Comparison of ENCODE assay signal across 17 cellular contexts in genomic region chr5:36661446-36662220, GRCh38. TPM values are rescaled to one million over a fixed set of nuclear protein-coding genes. Genes with fewer than 3 reads are reported as not detected.
"Had no signal": no experiment of that assay in that cellular context is flagged by ENCODE, and none has a peak within 500 bp of the region (broad histone marks: within the 10 kb centered on the region; RNA-seq: fewer than 3 reads in every experiment).

No MANE protein-coding gene starts in this region.

- H3K27ac ChIP-seq: left ventricle myocardium inferior, right lobe of liver, suprapubic skin had no signal

- H3K36me3 ChIP-seq: left ventricle myocardium inferior, right lobe of liver, suprapubic skin had no signal

- ATAC-seq: activated CD8-positive, alpha-beta T cell treated with anti-CD3 and anti-CD28 coated beads, Interleukin-2, amount 10 ng/mL, durations not matched to agents 7 days and 5 days; activated T-cell treated with anti-CD3 and anti-CD28 coated beads, Interleukin-2, amount 50 U/mL, for 72 hours; esophagus mucosa; natural killer cell treated with Interleukin-12 subunit alpha and Interleukin-12 subunit beta and Interleukin-15 and Interleukin-18, amount 100 ng/mL, for 72 hours; right lobe of liver; stimulated activated naive CD8-positive, alpha-beta T cell treated with anti-CD3 and anti-CD28 coated beads, Interleukin-15, Interleukin-2, amounts not matched to agents 100 U/mL and 50 U/mL, for 24 hours had no signal

- H3K9me3 ChIP-seq: left ventricle myocardium inferior, right lobe of liver, suprapubic skin had no signal

- H3K27me3 ChIP-seq: right lobe of liver, suprapubic skin had no signal

- H3K4me1 Mint-ChIP-seq: activated B cell treated with CpG ODN at 0.5 μM for 24 hours; activated CD4-positive, alpha-beta T cell treated with anti-CD3 and anti-CD28 coated beads, Interleukin-2, amount 10 ng/mL, durations not matched to agents 24 days and 14 days; activated naive CD8-positive, alpha-beta T cell treated with anti-CD3 and anti-CD28 coated beads for 36 hours had no signal

- H3K36me3 Mint-ChIP-seq: activated naive CD8-positive, alpha-beta T cell treated with anti-CD3 and anti-CD28 coated beads for 36 hours; natural killer cell treated with Interleukin-12 subunit alpha and Interleukin-12 subunit beta and Interleukin-15 and Interleukin-18, amount 100 ng/mL, for 72 hours had no signal

- H3K27ac Mint-ChIP-seq: activated B cell treated with CpG ODN at 0.5 μM for 24 hours; activated CD4-positive, alpha-beta T cell treated with anti-CD3 and anti-CD28 coated beads, Interleukin-2, amount 10 ng/mL, durations not matched to agents 24 days and 14 days; activated CD8-positive, alpha-beta T cell treated with anti-CD3 and anti-CD28 coated beads, Interleukin-2, amount 10 ng/mL, durations not matched to agents 7 days and 5 days; activated naive CD8-positive, alpha-beta T cell treated with anti-CD3 and anti-CD28 coated beads for 36 hours; activated T-cell treated with anti-CD3 and anti-CD28 coated beads, Interleukin-2, amount 50 U/mL, for 72 hours; natural killer cell treated with Interleukin-12 subunit alpha and Interleukin-12 subunit beta and Interleukin-15 and Interleukin-18, amount 100 ng/mL, for 72 hours had no signal

- DNase-seq: activated B cell treated with CpG ODN at 0.5 μM for 24 hours; activated CD4-positive, alpha-beta T cell treated with anti-CD3 and anti-CD28 coated beads, Interleukin-2, amount 10 ng/mL, durations not matched to agents 24 days and 14 days; activated CD8-positive, alpha-beta memory T cell treated with anti-CD3 and anti-CD28 coated beads, Interleukin-2, amount 50 U/mL, for 4 hours; activated CD8-positive, alpha-beta T cell treated with anti-CD3 and anti-CD28 coated beads, Interleukin-2, amount 10 ng/mL, durations not matched to agents 7 days and 5 days; activated naive CD8-positive, alpha-beta T cell treated with anti-CD3 and anti-CD28 coated beads for 36 hours; activated T-cell treated with anti-CD3 and anti-CD28 coated beads, Interleukin-2, amount 50 U/mL, for 72 hours; kidney; left ventricle myocardium inferior; right lobe of liver; stimulated activated naive CD8-positive, alpha-beta T cell treated with anti-CD3 and anti-CD28 coated beads, Interleukin-15, Interleukin-2, amounts not matched to agents 100 U/mL and 50 U/mL, for 24 hours; SW 1271 had no signal

- H3K4me3 Mint-ChIP-seq: activated B cell treated with CpG ODN at 0.5 μM for 24 hours; activated CD4-positive, alpha-beta T cell treated with anti-CD3 and anti-CD28 coated beads, Interleukin-2, amount 10 ng/mL, durations not matched to agents 24 days and 14 days; activated CD8-positive, alpha-beta T cell treated with anti-CD3 and anti-CD28 coated beads, Interleukin-2, amount 10 ng/mL, durations not matched to agents 7 days and 5 days; activated naive CD8-positive, alpha-beta T cell treated with anti-CD3 and anti-CD28 coated beads for 36 hours; activated T-cell treated with anti-CD3 and anti-CD28 coated beads, Interleukin-2, amount 50 U/mL, for 72 hours; natural killer cell treated with Interleukin-12 subunit alpha and Interleukin-12 subunit beta and Interleukin-15 and Interleukin-18, amount 100 ng/mL, for 72 hours had no signal

- H3K9me3 Mint-ChIP-seq: activated B cell treated with CpG ODN at 0.5 μM for 24 hours; activated CD4-positive, alpha-beta T cell treated with anti-CD3 and anti-CD28 coated beads, Interleukin-2, amount 10 ng/mL, durations not matched to agents 24 days and 14 days; activated naive CD8-positive, alpha-beta T cell treated with anti-CD3 and anti-CD28 coated beads for 36 hours; activated T-cell treated with anti-CD3 and anti-CD28 coated beads, Interleukin-2, amount 50 U/mL, for 72 hours; natural killer cell treated with Interleukin-12 subunit alpha and Interleukin-12 subunit beta and Interleukin-15 and Interleukin-18, amount 100 ng/mL, for 72 hours had no signal

- H3K4me3 ChIP-seq: left ventricle myocardium inferior, right lobe of liver, suprapubic skin had no signal

RNA-seq across cellular contexts. Expression of gene SLC1A3, which starts 55.2 kb away (rescaled TPM):
- total RNA-seq: activated CD4-positive, alpha-beta T cell treated with anti-CD3 and anti-CD28 coated beads, Interleukin-2, amount 10 ng/mL, durations not matched to agents 24 days and 14 days; activated CD8-positive, alpha-beta T cell treated with anti-CD3 and anti-CD28 coated beads, Interleukin-2, amount 10 ng/mL, durations not matched to agents 7 days and 5 days; dermis microvascular lymphatic vessel endothelial cell; pulmonary artery endothelial cell; T-helper 2 cell treated with Interferon-gamma antibody and Interleukin-4, amounts not matched to agents 100 ng/mL and 5 ng/mL, for 36 hours had no signal
